Comparison of ENCODE assay signal across 10 cellular contexts in the genomic region with DNA sequence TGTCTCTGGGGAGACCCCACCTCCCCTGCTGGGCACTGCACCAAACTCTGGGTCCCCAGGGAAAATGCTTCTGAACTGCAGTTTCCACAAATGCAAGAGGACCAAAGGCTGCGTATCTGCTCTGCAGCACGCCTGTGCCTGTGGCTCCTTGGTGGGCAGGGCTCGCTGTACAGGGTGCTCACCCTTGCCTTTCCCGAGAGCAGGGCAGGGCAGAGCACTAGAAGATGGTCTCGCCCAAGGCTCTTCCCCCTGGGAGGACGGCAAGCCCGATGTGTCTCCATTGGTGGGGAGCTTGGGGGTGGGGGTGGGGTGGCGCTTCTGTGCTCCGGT.
"Had no signal": no experiment of that assay in that cellular context is flagged by ENCODE, and none has a peak within 500 bp of the region (broad histone marks: within the 10 kb centered on the region; RNA-seq: fewer than 3 reads in every experiment).

No MANE protein-coding gene starts in this region.

- H3K36me3 ChIP-seq: pancreas, vagina had no signal

- DNase-seq: activated CD8-positive, alpha-beta T cell treated with anti-CD3 and anti-CD28 coated beads, Interleukin-2, amount 10 ng/mL, durations not matched to agents 7 days and 5 days; amniotic stem cell; foreskin keratinocyte; mesenchymal stem cell; stimulated activated CD4-positive, alpha-beta T cell treated with anti-CD3 and anti-CD28 coated beads, Interleukin-4, amount 100 ng/mL, for 1 hour; stimulated activated naive CD8-positive, alpha-beta T cell treated with anti-CD3 and anti-CD28 coated beads, Interleukin-15, amount 100 ng/mL, for 72 hours had no signal

- H3K27me3 ChIP-seq: pancreas, vagina had no signal

- H3K9me3 Mint-ChIP-seq: activated naive CD4-positive, alpha-beta T cell treated with anti-CD3 and anti-CD28 coated beads, Interleukin-2, amount 50 U/mL, for 72 hours; stimulated activated naive CD8-positive, alpha-beta T cell treated with anti-CD3 and anti-CD28 coated beads, Interleukin-15, amount 100 ng/mL, for 72 hours had no signal

- H3K36me3 Mint-ChIP-seq: activated naive CD4-positive, alpha-beta T cell treated with anti-CD3 and anti-CD28 coated beads, Interleukin-2, amount 50 U/mL, for 72 hours; brain had no signal

- ATAC-seq: activated CD8-positive, alpha-beta T cell treated with anti-CD3 and anti-CD28 coated beads, Interleukin-2, amount 10 ng/mL, durations not matched to agents 7 days and 5 days; activated naive CD4-positive, alpha-beta T cell treated with anti-CD3 and anti-CD28 coated beads, Interleukin-2, amount 50 U/mL, for 72 hours; foreskin keratinocyte; pancreas; stimulated activated naive CD8-positive, alpha-beta T cell treated with anti-CD3 and anti-CD28 coated beads, Interleukin-15, amount 100 ng/mL, for 72 hours had no signal

- H3K9me3 ChIP-seq: pancreas, vagina had no signal

- H3K27ac ChIP-seq: foreskin keratinocyte, pancreas, vagina had no signal

- H3K27ac Mint-ChIP-seq: activated CD8-positive, alpha-beta T cell treated with anti-CD3 and anti-CD28 coated beads, Interleukin-2, amount 10 ng/mL, durations not matched to agents 7 days and 5 days; activated naive CD4-positive, alpha-beta T cell treated with anti-CD3 and anti-CD28 coated beads, Interleukin-2, amount 50 U/mL, for 72 hours had no signal

- H3K4me1 ChIP-seq: foreskin keratinocyte had no signal

- H3K4me3 Mint-ChIP-seq: activated CD8-positive, alpha-beta T cell treated with anti-CD3 and anti-CD28 coated beads, Interleukin-2, amount 10 ng/mL, durations not matched to agents 7 days and 5 days; stimulated activated naive CD8-positive, alpha-beta T cell treated with anti-CD3 and anti-CD28 coated beads, Interleukin-15, amount 100 ng/mL, for 72 hours had no signal

- H3K4me3 ChIP-seq: pancreas, vagina had no signal
